ENCODE assay signal across 8 cellular contexts in genomic region chr19:11339254-11340098, GRCh38. TPM values are rescaled to one million over a fixed set of nuclear protein-coding genes. Genes with fewer than 3 reads are reported as not detected.
DNase-seq lines count a peak whose midpoint lies in the region; ATAC-seq, FAIRE-seq and TF ChIP-seq lines count a peak whose summit lies in the region.

RAB3D (minus strand) TSS chr19:11339657; CDS start chr19:11337399, 2,258 bp downstream.

- intact Hi-C loops in cardiac septum (cut with DNase I) = loop anchor here (2.0 kb wide), 1 partner anchor 45 kb away; no protein-coding TSS in a partner anchor
- intact Hi-C loops in pancreas (cut with DNase I) = no loop called here

- H3K36me3 ChIP-seq in adipocyte (ENCODE audit: control insufficient read depth, insufficient read depth, low read length, severe bottlenecking) (peaks cover 4% of the 10 kb centered on the region), pancreas (peaks cover 3 to 22% (median 18%) of the 10 kb centered on the region in 3 donors), thymus (ENCODE audit: control insufficient read depth, insufficient read depth) (peaks cover 13% of the 10 kb centered on the region)

- peak; percentile 82 for ATAC-seq in GM21529 (IDR thresholded peaks at IDR 0.05; ENCODE audit: unreplicated experiment)
- peak; percentile 81 to 93 (median 90) for ATAC-seq in pancreas

- DNase-seq in CD1c-positive myeloid dendritic cell (ENCODE audit: extremely low spot score) (peak; percentile 90), NCI-H1417 (lab: John Stamatoyannopoulos, UW) (peak; percentile 80 to 94 (median 89)), SW480 (ENCODE audit: low spot score) (peak; percentile 69), adipocyte (ENCODE audit: low read depth) (peak; percentile 96), cardiac septum (ENCODE audit: low spot score) (peak; percentile 98), pancreas (peak; percentile 95 to 98 (median 96))

- H3K9me3 ChIP-seq in adipocyte (ENCODE audit: control insufficient read depth, low read length) = no peaks in the 10 kb centered on the region
- H3K9me3 ChIP-seq in pancreas = no peaks in the 10 kb centered on the region
- H3K9me3 ChIP-seq in thymus (ENCODE audit: control insufficient read depth) = no peaks in the 10 kb centered on the region

- no peak for TF ChIP-seq CTCF in pancreas (IDR thresholded peaks at IDR 0.05)

- peaks cover 18% of the 10 kb centered on the region for H3K4me1 ChIP-seq in adipocyte (ENCODE audit: control insufficient read depth, insufficient read depth, low read length)
- H3K4me1 ChIP-seq in pancreas = peaks cover 4 to 17% (median 9%) of the 10 kb centered on the region in 3 donors
- peaks cover 4% of the 10 kb centered on the region for H3K4me1 ChIP-seq in thymus (ENCODE audit: control insufficient read depth, insufficient read depth, low read length)

- no peak for FAIRE-seq in pancreas (lab: Jason Lieb, UNC)

- H3K27me3 ChIP-seq in adipocyte (replicated peaks; ENCODE audit: control insufficient read depth, insufficient read depth, low read length) (no peaks in the 10 kb centered on the region), pancreas (no peaks in the 10 kb centered on the region), thymus (ENCODE audit: control insufficient read depth, insufficient read depth) (no peaks in the 10 kb centered on the region)

- peak within 1 kb of the TSS; percentile 61 to 85 (median 78) for H3K27ac ChIP-seq in pancreas
- peak within 1 kb of the TSS; percentile 85 for H3K27ac ChIP-seq in thymus (ENCODE audit: low read depth)

- WGBS in pancreas, 2 donors = 4% methylated on average over 51 to 53 of the region's 53 CpGs
- 8% methylated on average over 53 of the region's 53 CpGs for WGBS in thymus

- H3K4me3 ChIP-seq in adipocyte (ENCODE audit: low read length) (peak within 1 kb of the TSS; percentile 78), pancreas (peak within 1 kb of the TSS; percentile 72 to 94 (median 88)), thymus (ENCODE audit: low read length) (peak within 1 kb of the TSS; percentile 63)

- H3K9ac ChIP-seq in adipocyte (ENCODE audit: low read length) = peak within 1 kb of the TSS; percentile 67

RNA-seq across cellular contexts. Expression of gene RAB3D, which starts in this region (rescaled TPM):
- total RNA-seq in cardiac septum (7.4 TPM), pancreas (100 to 1,000 TPM in 4 of 6 donors, 10 to 100 TPM in 2; 70.6 to 134 (median 107) TPM)
- polyA plus RNA-seq in pancreas (10 to 100 TPM; 11.0 to 15.2 TPM), thymus (7.8 TPM)

Comparison
In these comparisons a context has a peak if more than half of its experiments do, and no peak if none do; other contexts are left out.
1. Peak in every context shown above with its lines: DNase-seq, ATAC-seq, H3K4me3 ChIP-seq and H3K27ac ChIP-seq.